Comparison of ENCODE assay signal across 2 cellular contexts in genomic region chr15:89555768-89556167, GRCh38.
TF ChIP-seq lines count a peak whose summit lies in the region.

No MANE protein-coding gene starts in this region.

TF ChIP-seq in H1, 55 proteins besides CTCF, POLR2A, EP300 and RAD21:
- TF ChIP-seq NANOG (IDR thresholded peaks at IDR 0.05; ENCODE audit: insufficient read depth, low read depth, low read length, poor library complexity, severe bottlenecking) (no peak), SIN3A (conservative IDR thresholded peaks at IDR 0.05 in 1 of 2, IDR thresholded peaks at IDR 0.05 in 1 of 2; ENCODE audit: low read depth in 1 of 2, low read length in 2 of 2) (no peak), HDAC6 (IDR thresholded peaks at IDR 0.05; ENCODE audit: low read depth, low read length) (no peak), POLR2AphosphoS5 (IDR thresholded peaks at IDR 0.05; ENCODE audit: low read depth, low read length) (no peak), BRCA1 (IDR thresholded peaks at IDR 0.05; ENCODE audit: low read depth, low read length) (no peak), CTBP2 (IDR thresholded peaks at IDR 0.05; ENCODE audit: borderline replicate concordance, insufficient read depth, insufficient read length, low read length) (no peak), NRF1 (IDR thresholded peaks at IDR 0.05; ENCODE audit: low read depth, low read length) (no peak), BACH1 (IDR thresholded peaks at IDR 0.05; ENCODE audit: low read length) (no peak), HDAC2 (IDR thresholded peaks at IDR 0.05; ENCODE audit: borderline replicate concordance in 1 of 2, low read depth in 2 of 2, low read length in 2 of 2) (no peak), CHD2 (IDR thresholded peaks at IDR 0.05; ENCODE audit: low read length) (no peak), RXRA (IDR thresholded peaks at IDR 0.05; ENCODE audit: insufficient read depth, low read depth, low read length) (no peak)

TF ChIP-seq in HepG2, 621 proteins besides CTCF, POLR2A, EP300 and RAD21:
- no peak for TF ChIP-seq ZNF883 (CRISPR knock-in tag; IDR thresholded peaks at IDR 0.05; ENCODE audit: not compliant biosample characterization)
- TF ChIP-seq ZNF816 (CRISPR knock-in tag; IDR thresholded peaks at IDR 0.05; ENCODE audit: borderline replicate concordance) = no peak
- TF ChIP-seq TCF12 (IDR thresholded peaks at IDR 0.05) = no peak
- TF ChIP-seq TCF12 (CRISPR knock-in tag; IDR thresholded peaks at IDR 0.05) = no peak
- TF ChIP-seq RXRA (CRISPR knock-in tag; IDR thresholded peaks at IDR 0.05) = no peak
- TF ChIP-seq SP5 (CRISPR knock-in tag; IDR thresholded peaks at IDR 0.05; ENCODE audit: borderline replicate concordance, low read depth) = no peak
- no peak for TF ChIP-seq RFX1 (IDR thresholded peaks at IDR 0.05)
- TF ChIP-seq KDM4B (CRISPR knock-in tag; IDR thresholded peaks at IDR 0.05) = no peak
- no peak for TF ChIP-seq ZNF446 (CRISPR knock-in tag; IDR thresholded peaks at IDR 0.05)
- no peak for TF ChIP-seq HMG20B (CRISPR knock-in tag; conservative IDR thresholded peaks at IDR 0.05)
- no peak for TF ChIP-seq ZNF329 (CRISPR knock-in tag; IDR thresholded peaks at IDR 0.05; ENCODE audit: low read depth)
- TF ChIP-seq, protein P1, sequence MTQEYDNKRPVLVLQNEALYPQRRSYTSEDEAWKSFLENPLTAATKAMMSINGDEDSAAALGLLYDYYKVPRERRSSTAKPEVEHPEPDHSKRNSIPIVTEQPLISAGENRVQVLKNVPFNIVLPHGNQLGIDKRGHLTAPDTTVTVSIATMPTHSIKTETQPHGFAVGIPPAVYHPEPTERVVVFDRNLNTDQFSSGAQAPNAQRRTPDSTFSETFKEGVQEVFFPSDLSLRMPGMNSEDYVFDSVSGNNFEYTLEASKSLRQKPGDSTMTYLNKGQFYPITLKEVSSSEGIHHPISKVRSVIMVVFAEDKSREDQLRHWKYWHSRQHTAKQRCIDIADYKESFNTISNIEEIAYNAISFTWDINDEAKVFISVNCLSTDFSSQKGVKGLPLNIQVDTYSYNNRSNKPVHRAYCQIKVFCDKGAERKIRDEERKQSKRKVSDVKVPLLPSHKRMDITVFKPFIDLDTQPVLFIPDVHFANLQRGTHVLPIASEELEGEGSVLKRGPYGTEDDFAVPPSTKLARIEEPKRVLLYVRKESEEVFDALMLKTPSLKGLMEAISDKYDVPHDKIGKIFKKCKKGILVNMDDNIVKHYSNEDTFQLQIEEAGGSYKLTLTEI (CRISPR knock-in tag; conservative IDR thresholded peaks at IDR 0.05) = no peak
- TF ChIP-seq CBX1 (IDR thresholded peaks at IDR 0.05; ENCODE audit: low read depth) = no peak
- TF ChIP-seq TFE3 (CRISPR knock-in tag; IDR thresholded peaks at IDR 0.05) = no peak
